ENCODE assay signal across 12 cellular contexts in genomic region chr17:45979137-45979536, GRCh38. TPM values are rescaled to one million over a fixed set of nuclear protein-coding genes. Genes with fewer than 3 reads are reported as not detected.
"Had no signal": no experiment of that assay in that cellular context is flagged by ENCODE, and none has a peak within 500 bp of the region (broad histone marks: within the 10 kb centered on the region; RNA-seq: fewer than 3 reads in every experiment).

No MANE protein-coding gene starts in this region.

- FAIRE-seq: H1, H54 had no signal

- DNase-seq: GM23248, GOT3, H7, H9, HCEC 1CT, HFFc6 had no signal

- H3K4me3 ChIP-seq: GM23248, GM23338, HAP-1 had no signal

- H3K4me1 ChIP-seq: HAP-1 had no signal

- H3K27ac ChIP-seq: GM23248 had no signal

- H3K36me3 ChIP-seq: HAP-1 had no signal

- ATAC-seq: GM23338, HCT116 had no signal

- H3K4me2 ChIP-seq: GM23338 had no signal

- H3K9me3 ChIP-seq: HAP-1 had no signal

- H2AFZ ChIP-seq: GM23248, GM23338 had no signal

- H3K9ac ChIP-seq: GM23248 had no signal

RNA-seq across cellular contexts. Expression of gene STH, which starts 19.9 kb away (rescaled TPM):
- total RNA-seq: GM23248, GM23338, H1, H4, H7, H9, HFFc6 had no signal
- polyA plus RNA-seq: GM23248, H1 had no signal
